Comparison of ENCODE assay signal across 23 cellular contexts in the genomic region with DNA sequence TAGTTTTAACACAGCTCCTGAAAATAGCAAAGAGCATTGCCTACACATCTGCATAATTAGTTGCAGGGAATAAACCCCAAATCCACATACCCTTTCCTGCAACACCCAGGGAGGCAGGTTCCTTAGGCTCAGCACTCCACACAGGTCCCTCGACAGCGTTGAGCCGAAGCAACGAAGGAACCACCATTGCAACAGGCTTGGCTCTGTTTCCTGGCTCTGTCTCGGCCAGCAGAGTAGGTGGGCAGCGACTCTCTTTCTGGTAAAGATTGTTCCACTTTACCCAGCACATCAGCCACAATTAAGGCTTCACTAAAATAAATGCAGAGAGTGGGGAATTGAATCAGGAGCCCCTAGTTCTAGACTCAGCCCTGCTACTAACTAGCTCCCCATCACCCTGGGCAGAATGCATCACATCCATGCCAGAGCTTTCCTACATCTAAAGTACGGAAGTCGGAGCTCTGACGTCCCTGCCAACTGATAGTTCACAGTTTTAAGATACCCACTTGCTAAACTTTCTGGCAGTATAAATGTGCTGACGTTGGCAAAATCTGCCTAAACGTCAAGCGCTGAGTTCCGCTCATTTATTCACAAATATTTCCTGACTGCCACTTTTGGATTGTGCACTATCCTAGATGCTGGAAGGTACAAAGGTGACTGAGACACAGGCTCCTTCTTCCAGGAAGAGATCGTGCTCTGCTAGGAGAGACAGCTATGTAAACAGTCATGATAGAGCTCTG.
DNase-seq lines count a peak whose midpoint lies in the region; ATAC-seq, FAIRE-seq and TF ChIP-seq lines count a peak whose summit lies in the region.
"Had no signal": no experiment of that assay in that cellular context is flagged by ENCODE, and none has a peak within 500 bp of the region (broad histone marks: within the 10 kb centered on the region; RNA-seq: fewer than 3 reads in every experiment).

No MANE protein-coding gene starts in this region.

- CTCF ChIA-PET in A549 (lab: Yijun Ruan, JAX) (interaction anchor here (1.1 to 2.7 kb wide), 5 partner anchors 9 to 51 kb away, joined by 3 to 10 read pairs (median 3); no protein-coding TSS in a partner anchor), H1 (lab: Charles Lee; ENCODE audit: partially characterized antibody) (interaction anchor here (0.9 to 5.6 kb wide), 4 partner anchors 15 to 189 kb away, joined by 3 to 79 read pairs (median 5); no protein-coding TSS in a partner anchor)

- H2BK120ac ChIP-seq in H1 (replicated peaks; ENCODE audit: low read depth, low read length) = no peak overlapping the region

- no peak overlapping the region for H2BK12ac ChIP-seq in H1 (ENCODE audit: low read depth, low read length)

- H3K27ac ChIP-seq in A549 (no peak overlapping the region), angular gyrus (ENCODE audit: low read depth, low read length) (peak overlapping the region; percentile 11), H1 (ENCODE audit: low read depth, low read length) (no peak overlapping the region), pancreas (no peak overlapping the region)
- H3K27ac ChIP-seq: BLaER1, C4-2B had no signal

- H3K36me3 ChIP-seq in H1 (ENCODE audit: control insufficient read depth in 2 of 4, insufficient read depth in 4 of 4, low read length in 3 of 4) = no peaks in the 10 kb centered on the region
- no peaks in the 10 kb centered on the region for H3K36me3 ChIP-seq in pancreas
- H3K36me3 ChIP-seq: BLaER1 had no signal

- no peak overlapping the region for H2BK5ac ChIP-seq in H1 (ENCODE audit: low read depth, low read length)

- no peaks in the 10 kb centered on the region for H3K79me2 ChIP-seq in H1 (ENCODE audit: control insufficient read depth in 1 of 2, insufficient read depth in 2 of 2, low read length in 2 of 2)

- no peak overlapping the region for H2BK20ac ChIP-seq in H1 (ENCODE audit: low read length)

- H2AFZ ChIP-seq in H1 (ENCODE audit: low read length) = no peak overlapping the region
- H2AFZ ChIP-seq: GM23338 had no signal

- no peaks in the 10 kb centered on the region for H3K27me3 ChIP-seq in H1 (replicated peaks in 1 of 4; ENCODE audit: control insufficient read depth in 3 of 4, extremely low read depth in 1 of 4, insufficient read depth in 3 of 4, low read length in 3 of 4)
- no peaks in the 10 kb centered on the region for H3K27me3 ChIP-seq in pancreas
- H3K27me3 ChIP-seq: BLaER1 had no signal

- H3K23ac ChIP-seq in H1 (ENCODE audit: insufficient read length) = no peak overlapping the region

- TF ChIP-seq CTCF in A549 (IDR thresholded peaks at IDR 0.05) (no peak), H1 (IDR thresholded peaks at IDR 0.05; ENCODE audit: control extremely low read depth in 1 of 3, insufficient read depth in 1 of 3, low read depth in 1 of 3, low read length in 3 of 3) (no peak), pancreas (IDR thresholded peaks at IDR 0.05) (no peak)

- no peak overlapping the region for H3K4ac ChIP-seq in H1 (replicated peaks; ENCODE audit: insufficient read length, low read depth, low read length)

- H3K14ac ChIP-seq in H1 (ENCODE audit: insufficient read length) = no peak overlapping the region

- no peak overlapping the region for H2BK15ac ChIP-seq in H1 (ENCODE audit: low read length)

- H4K91ac ChIP-seq in H1 (replicated peaks; ENCODE audit: insufficient read length, low read length) = no peak overlapping the region

- no peak overlapping the region for H3K4me3 ChIP-seq in A549
- H3K4me3 ChIP-seq in H1 (ENCODE audit: extremely low read depth in 1 of 4, insufficient read depth in 2 of 4, low read depth in 3 of 4, low read length in 4 of 4) = no peak overlapping the region
- no peak overlapping the region for H3K4me3 ChIP-seq in pancreas
- H3K4me3 ChIP-seq: BLaER1, GM23338 had no signal

- ATAC-seq in A549 (no peak), pancreas (no peak)
- ATAC-seq: GM23338 had no signal

- peaks cover 18% of the 10 kb centered on the region; the same call in 2 of the 3 replicates for H3K9me3 ChIP-seq in A549
- H3K9me3 ChIP-seq in H1 (ENCODE audit: insufficient read depth in 2 of 2, low read depth in 1 of 2, low read length in 1 of 2) = peaks cover 2 to 7% of the 10 kb centered on the region in 2 experiments; a peak in 1 of 4 replicates
- no peaks in the 10 kb centered on the region for H3K9me3 ChIP-seq in pancreas

- TF ChIP-seq POLR2A in A549 (IDR thresholded peaks at IDR 0.05; ENCODE audit: low read length) (no peak), H1 (IDR thresholded peaks at IDR 0.05; ENCODE audit: control extremely low read depth in 1 of 2, low read depth in 2 of 2, low read length in 2 of 2) (no peak)

- POLR2A ChIA-PET in A549 (lab: Yijun Ruan, JAX) (no interaction called here), H1 (lab: Charles Lee; ENCODE audit: partially characterized antibody) (no interaction called here)

- 83% methylated on average over 14 of the region's 14 CpGs for WGBS in A549 (ENCODE audit: missing lambda C conversion rate)
- 92% methylated on average over 14 of the region's 14 CpGs; no CpG with 5 or more reads in 1 of the 2 experiments for WGBS in H1 (ENCODE audit: extremely low coverage in 1 of 2, insufficient coverage in 1 of 2, insufficient read length in 1 of 2, insufficient replicate concordance in 2 of 2, low coverage in 1 of 2, low lambda C conversion rate in 2 of 2, missing lambda C conversion rate in 1 of 2), 2 experiments
- 68 to 70% methylated on average over 14 of the region's 14 CpGs for WGBS in pancreas, 2 donors

- in situ Hi-C loops in G401 (cut with HindIII; ENCODE audit: low sequenced_read_pairs) = no loop called here

- H3K23me2 ChIP-seq in H1 (ENCODE audit: low read depth, low read length) = no peaks in the 10 kb centered on the region

- no peak overlapping the region for H4K5ac ChIP-seq in H1 (ENCODE audit: insufficient read length, low read depth, low read length)

- no peak for TF ChIP-seq EP300 in A549 (IDR thresholded peaks at IDR 0.05)
- no peak for TF ChIP-seq EP300 in H1 (IDR thresholded peaks at IDR 0.05; ENCODE audit: borderline replicate concordance in 1 of 2, low read depth in 2 of 2, low read length in 2 of 2)

- intact Hi-C loops in pancreas (cut with DNase I) = no loop called here

- no peak overlapping the region for H3K18ac ChIP-seq in H1 (ENCODE audit: extremely low read depth, low read length)

- TF ChIP-seq RAD21 in A549 (conservative IDR thresholded peaks at IDR 0.05 in 1 of 2, IDR thresholded peaks at IDR 0.05 in 1 of 2) (no peak), H1 (IDR thresholded peaks at IDR 0.05 in 1 of 2, conservative IDR thresholded peaks at IDR 0.05 in 1 of 2; ENCODE audit: low read depth in 2 of 2, low read length in 2 of 2) (no peak)

- no peaks in the 10 kb centered on the region for H3K4me1 ChIP-seq in A549
- peaks cover 0 to 3% (median 0%) of the 10 kb centered on the region in 4 experiments; a peak in 1 of 7 replicates for H3K4me1 ChIP-seq in H1 (replicated peaks in 1 of 4; ENCODE audit: control insufficient read depth in 3 of 4, insufficient read depth in 4 of 4, low read length in 3 of 4)
- no peaks in the 10 kb centered on the region for H3K4me1 ChIP-seq in pancreas
- H3K4me1 ChIP-seq: BLaER1 had no signal

- DNase-seq in A549 (ENCODE audit: low read depth in 1 of 2, low spot score in 1 of 2) = no peak
- DNase-seq in G401 (ENCODE audit: low spot score) = peak; percentile 20
- DNase-seq in H1 (ENCODE audit: low read depth in 1 of 2, low spot score in 2 of 2) = no peak
- DNase-seq in stimulated activated CD4-positive, alpha-beta T cell treated with anti-CD3 and anti-CD28 coated beads, Interleukin-1b, Interleukin-23, amount 100 ng/mL, for 48 hours = no peak
- DNase-seq in H4 (ENCODE audit: low spot score) = no peak
- no peak for DNase-seq in pancreas
- no peak for DNase-seq in frontal cortex (ENCODE audit: low spot score in 2 of 2)
- DNase-seq: 8988T; CD4-positive, CD25-positive, alpha-beta regulatory T cell; CD8-positive, alpha-beta memory T cell; DMS 273 treated with DMSO at 0.1 percent for 48 hours; DMS79; EL; GF-D8; H7; HCEC 1CT had no signal

- no peak overlapping the region for H3K4me2 ChIP-seq in A549
- no peak overlapping the region for H3K4me2 ChIP-seq in H1 (ENCODE audit: insufficient read depth in 1 of 2, low read depth in 2 of 2, low read length in 2 of 2)
- H3K4me2 ChIP-seq: BLaER1, GM23338 had no signal

- no peak overlapping the region for H3K9ac ChIP-seq in H1 (replicated peaks in 1 of 4; ENCODE audit: extremely low read depth in 1 of 4, low read depth in 3 of 4, low read length in 3 of 4)
- H3K9ac ChIP-seq: BLaER1 had no signal

- FAIRE-seq in A549 (lab: Jason Lieb, UNC) (no peak), H1 (lab: Jason Lieb, UNC) (no peak), pancreas (lab: Jason Lieb, UNC) (no peak), frontal cortex (lab: Jason Lieb, UNC) (no peak)
- FAIRE-seq: D721Med, GM12891, GM18507 had no signal

- H4K8ac ChIP-seq in H1 (ENCODE audit: extremely low read depth, insufficient read depth, low read length) = no peak overlapping the region

- no peaks in the 10 kb centered on the region for H4K20me1 ChIP-seq in H1 (replicated peaks in 1 of 2; ENCODE audit: control insufficient read depth in 1 of 2, insufficient read depth in 2 of 2, low read length in 2 of 2)
- H4K20me1 ChIP-seq: BLaER1 had no signal

- H2AK5ac ChIP-seq in H1 (ENCODE audit: low read depth, low read length) = no peak overlapping the region

- no peak overlapping the region for H3K56ac ChIP-seq in H1 (replicated peaks; ENCODE audit: insufficient read length, low read depth, low read length)

- H3K79me1 ChIP-seq in H1 (ENCODE audit: low read depth, low read length) = no peaks in the 10 kb centered on the region

TF ChIP-seq in A549, 52 proteins besides CTCF, POLR2A, EP300 and RAD21:
- TF ChIP-seq MAFK (IDR thresholded peaks at IDR 0.05; ENCODE audit: partially characterized antibody) = peak; percentile 98
- no peak for TF ChIP-seq CHD4 (IDR thresholded peaks at IDR 0.05; ENCODE audit: borderline replicate concordance)
- no peak for TF ChIP-seq CHD2 (IDR thresholded peaks at IDR 0.05; ENCODE audit: low read length, partially characterized antibody)
- no peak for TF ChIP-seq CBX8 (IDR thresholded peaks at IDR 0.05)

TF ChIP-seq in H1, 55 proteins besides CTCF, POLR2A, EP300 and RAD21:
- TF ChIP-seq BRCA1 (IDR thresholded peaks at IDR 0.05; ENCODE audit: low read depth, low read length) (no peak), TEAD4 (IDR thresholded peaks at IDR 0.05; ENCODE audit: low read depth, low read length) (no peak), MAFK (IDR thresholded peaks at IDR 0.05; ENCODE audit: low read depth, low read length) (peak; percentile 71)

Comparison
In these comparisons a context has a peak if more than half of its experiments do, and no peak if none do; other contexts are left out.
1. Of the 18 proteins assayed by ChIP-seq in both H1 and A549: peak only in H1: none; only in A549: none; in both: MAFK; in neither: 17.